In genomic region chr5:56281489-56282163, GRCh38 we compare ENCODE assay signal across 3 cellular contexts.
TF ChIP-seq lines count a peak whose summit lies in the region.

No MANE protein-coding gene starts in this region.

TF ChIP-seq in HEK293, 187 proteins besides CTCF, POLR2A, EP300 and RAD21:
- TF ChIP-seq SETDB1 (IDR thresholded peaks at IDR 0.05; ENCODE audit: insufficient read length, low read length) (peak; percentile 28), OVOL3 (tag by site-specific recombination; IDR thresholded peaks at IDR 0.05) (no peak)

TF ChIP-seq in K562, 482 proteins besides CTCF, POLR2A, EP300 and RAD21 (continues in another document):
- TF ChIP-seq FOXM1 (IDR thresholded peaks at IDR 0.05; ENCODE audit: low read depth) (no peak), FOXM1 (CRISPR knock-in tag; IDR thresholded peaks at IDR 0.05; ENCODE audit: low read depth) (no peak), KAT2B (IDR thresholded peaks at IDR 0.05; ENCODE audit: low read depth, low read length) (no peak), ZNF316 (IDR thresholded peaks at IDR 0.05) (peak; percentile 16; the same call in 1 of the 2 replicates), NELFE (IDR thresholded peaks at IDR 0.05; ENCODE audit: insufficient read depth, insufficient read length) (no peak), ZFP36 (IDR thresholded peaks at IDR 0.05; ENCODE audit: low read depth, low read length, partially characterized antibody) (peak; percentile 80), ZBTB2 (IDR thresholded peaks at IDR 0.05) (no peak), KLF16 (IDR thresholded peaks at IDR 0.05) (no peak), TAF15 (IDR thresholded peaks at IDR 0.05; ENCODE audit: low read depth, low read length) (no peak), NKRF (IDR thresholded peaks at IDR 0.05; ENCODE audit: borderline replicate concordance) (no peak), MEIS2 (IDR thresholded peaks at IDR 0.05; ENCODE audit: partially characterized antibody) (peak; percentile 38), ZBTB11 (CRISPR knock-in tag; IDR thresholded peaks at IDR 0.05) (no peak), PYGO2 (tag; IDR thresholded peaks at IDR 0.05) (no peak), TRIM28 (IDR thresholded peaks at IDR 0.05) (no peak), PRDM10 (IDR thresholded peaks at IDR 0.05; ENCODE audit: partially characterized antibody) (no peak)

TF ChIP-seq in GM23338, 12 proteins besides CTCF, POLR2A, EP300 and RAD21:
- TF ChIP-seq ZNF462 (CRISPR knock-in tag; IDR thresholded peaks at IDR 0.05) (no peak), POLR2AphosphoS5 (IDR thresholded peaks at IDR 0.05; ENCODE audit: low read depth) (no peak), ETS1 (IDR thresholded peaks at IDR 0.05) (no peak), CREB1 (CRISPR knock-in tag; IDR thresholded peaks at IDR 0.05; ENCODE audit: low read depth) (no peak), NANOG (IDR thresholded peaks at IDR 0.05; ENCODE audit: borderline replicate concordance) (no peak), EZH2 (IDR thresholded peaks at IDR 0.05; ENCODE audit: low read depth, unreplicated experiment) (no peak)
